15 cellular contexts compared by ENCODE assay signal in the genomic region with DNA sequence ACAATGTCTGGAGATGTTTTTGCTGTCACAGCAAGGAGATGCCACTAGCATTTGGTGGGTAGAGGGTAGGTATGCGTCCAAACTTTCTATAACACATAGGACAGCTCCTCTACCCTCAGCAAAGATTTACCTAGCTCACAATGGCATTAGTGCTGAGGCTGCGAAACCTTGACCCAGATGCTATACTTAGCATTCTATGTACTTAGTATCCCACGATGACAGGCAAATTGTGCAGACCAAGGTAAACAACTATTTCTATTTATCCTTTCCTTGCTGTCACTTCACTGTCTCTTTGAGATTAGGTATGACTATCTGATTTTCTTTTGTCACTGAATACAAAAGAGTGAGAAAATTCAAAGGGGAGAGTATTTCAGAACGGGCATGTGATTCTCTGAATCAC.
"Had no signal": no experiment of that assay in that cellular context is flagged by ENCODE, and none has a peak within 500 bp of the region (broad histone marks: within the 10 kb centered on the region; RNA-seq: fewer than 3 reads in every experiment).

No MANE protein-coding gene starts in this region.

- ATAC-seq: activated CD4-positive, CD25-positive, alpha-beta regulatory T cell treated with anti-CD3 and anti-CD28 coated beads, Interleukin-2, amount 50 U/mL, for 24 hours; activated CD8-positive, alpha-beta T cell treated with anti-CD3 and anti-CD28 coated beads for 36 hours; PC-3 had no signal

- H3K4me3 ChIP-seq: breast epithelium had no signal

- H3K9me3 ChIP-seq: breast epithelium had no signal

- H3K36me3 ChIP-seq: breast epithelium had no signal

- FAIRE-seq: RCC 7860 had no signal

- H3K27ac ChIP-seq: breast epithelium had no signal

- H3K27me3 ChIP-seq: breast epithelium had no signal

- DNase-seq: activated CD4-positive, alpha-beta T cell treated with anti-CD3 and anti-CD28 coated beads for 4 hours; activated CD8-positive, alpha-beta memory T cell treated with anti-CD3 and anti-CD28 coated beads, Interleukin-2, amount 50 U/mL, for 4 hours; activated CD8-positive, alpha-beta T cell treated with anti-CD3 and anti-CD28 coated beads for 36 hours; activated naive CD4-positive, alpha-beta T cell treated with anti-CD3 and anti-CD28 coated beads, Interleukin-2, amount 50 U/mL, for 16 hours; aorta; KBM-7; NCI-H1092; NCI-H2029; NCI-H446; NCI-H524; PC-3; SHP77 treated with DMSO at 0.1 percent for 48 hours had no signal

- H3K4me1 ChIP-seq: breast epithelium had no signal
